Comparison of ENCODE assay signal across 33 cellular contexts in the genomic region with DNA sequence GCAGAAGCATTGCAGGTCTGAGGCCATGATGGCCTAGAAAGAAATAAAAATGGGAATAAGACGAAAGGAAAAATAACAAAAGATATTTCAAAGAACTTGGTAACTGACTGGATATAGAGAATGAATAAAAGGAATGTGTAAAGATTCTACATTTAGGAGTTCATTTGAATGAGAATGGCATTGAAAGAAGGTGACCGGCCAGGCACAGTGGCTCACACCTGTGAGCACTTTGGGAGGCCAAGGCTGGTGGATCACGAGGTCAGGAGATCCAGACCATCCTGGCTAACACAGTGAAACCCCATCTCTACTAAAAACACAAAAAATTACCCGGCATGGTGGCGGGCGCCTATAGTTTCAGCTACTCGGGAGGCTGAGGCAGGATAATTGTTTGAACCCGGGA.
"Had no signal": no experiment of that assay in that cellular context is flagged by ENCODE, and none has a peak within 500 bp of the region (broad histone marks: within the 10 kb centered on the region; RNA-seq: fewer than 3 reads in every experiment).

No MANE protein-coding gene starts in this region.

- H3K36me3 Mint-ChIP-seq: activated naive CD4-positive, alpha-beta T cell treated with anti-CD3 and anti-CD28 coated beads, Interleukin-2, amount 50 U/mL, for 72 hours had no signal

- ATAC-seq: activated CD4-positive, alpha-beta T cell treated with anti-CD3 and anti-CD28 coated beads for 36 hours; activated CD4-positive, CD25-positive, alpha-beta regulatory T cell treated with anti-CD3 and anti-CD28 coated beads, Interleukin-2, amount 50 U/mL, for 24 hours; activated naive CD4-positive, alpha-beta T cell treated with anti-CD3 and anti-CD28 coated beads, Interleukin-2, amount 50 U/mL, for 72 hours; activated T-cell treated with anti-CD3 and anti-CD28 coated beads, Interleukin-2, amount 50 U/mL, for 4 hours; PC-3 had no signal

- H3K27me3 ChIP-seq: brain microvascular endothelial cell, MG63, Peyer's patch, SJSA1 had no signal

- H3K27me3 Mint-ChIP-seq: activated CD4-positive, alpha-beta memory T cell treated with anti-CD3 and anti-CD28 coated beads for 36 hours; activated CD4-positive, alpha-beta T cell treated with anti-CD3 and anti-CD28 coated beads for 36 hours had no signal

- H3K9me3 ChIP-seq: MG63, Peyer's patch, SJSA1, SK-N-SH had no signal

- H3K4me2 ChIP-seq: SK-N-SH had no signal

- H3K27ac ChIP-seq: brain microvascular endothelial cell, Peyer's patch, SJSA1 had no signal

- H3K4me1 ChIP-seq: Peyer's patch, SJSA1 had no signal

- H3K4me3 Mint-ChIP-seq: activated CD4-positive, alpha-beta memory T cell treated with anti-CD3 and anti-CD28 coated beads for 36 hours; activated CD4-positive, alpha-beta T cell treated with anti-CD3 and anti-CD28 coated beads for 36 hours; activated naive CD4-positive, alpha-beta T cell treated with anti-CD3 and anti-CD28 coated beads for 36 hours; activated T-cell treated with anti-CD3 and anti-CD28 coated beads, Interleukin-2, amount 50 U/mL, for 4 hours; activated T-helper 1 cell treated with anti-CD3 and anti-CD28 coated beads, Interleukin-12 subunit alpha, Interleukin-12 subunit beta, Interleukin-2, Interleukin-4 antibody, amounts not matched to agents 30 ng/mL and 10 ng/mL and 1 ng/mL, durations not matched to agents 14 hours and 24 hours and 36 hours; T-helper 1 cell treated with Interleukin-12 subunit alpha and Interleukin-12 subunit beta and Interleukin-4 antibody, amounts not matched to agents 30 μg/mL and 1 μg/mL, for 36 hours; T-helper 2 cell treated with Interferon-gamma antibody and Interleukin-4, amounts not matched to agents 5 μg/mL and 100 μg/mL, for 36 hours had no signal

- H3K9me3 Mint-ChIP-seq: activated CD4-positive, alpha-beta memory T cell treated with anti-CD3 and anti-CD28 coated beads for 36 hours; activated naive CD4-positive, alpha-beta T cell treated with anti-CD3 and anti-CD28 coated beads for 36 hours; activated naive CD4-positive, alpha-beta T cell treated with anti-CD3 and anti-CD28 coated beads, Interleukin-2, amount 50 U/mL, for 72 hours; activated T-cell treated with anti-CD3 and anti-CD28 coated beads, Interleukin-2, amount 50 U/mL, for 4 hours; activated T-helper 1 cell treated with anti-CD3 and anti-CD28 coated beads, Interleukin-12 subunit alpha, Interleukin-12 subunit beta, Interleukin-2, Interleukin-4 antibody, amounts not matched to agents 30 ng/mL and 10 ng/mL and 1 ng/mL, durations not matched to agents 14 hours and 24 hours and 36 hours; T-helper 1 cell treated with Interleukin-12 subunit alpha and Interleukin-12 subunit beta and Interleukin-4 antibody, amounts not matched to agents 30 μg/mL and 1 μg/mL, for 36 hours; T-helper 2 cell treated with Interferon-gamma antibody and Interleukin-4, amounts not matched to agents 5 μg/mL and 100 μg/mL, for 36 hours had no signal

- H3K27ac Mint-ChIP-seq: activated CD4-positive, alpha-beta memory T cell treated with anti-CD3 and anti-CD28 coated beads for 36 hours; activated CD4-positive, alpha-beta T cell treated with anti-CD3 and anti-CD28 coated beads for 36 hours; activated naive CD4-positive, alpha-beta T cell treated with anti-CD3 and anti-CD28 coated beads for 36 hours; activated naive CD4-positive, alpha-beta T cell treated with anti-CD3 and anti-CD28 coated beads, Interleukin-2, amount 50 U/mL, for 72 hours; activated T-helper 1 cell treated with anti-CD3 and anti-CD28 coated beads, Interleukin-12 subunit alpha, Interleukin-12 subunit beta, Interleukin-2, Interleukin-4 antibody, amounts not matched to agents 30 ng/mL and 10 ng/mL and 1 ng/mL, durations not matched to agents 14 hours and 24 hours and 36 hours; T-helper 1 cell treated with Interleukin-12 subunit alpha and Interleukin-12 subunit beta and Interleukin-4 antibody, amounts not matched to agents 30 μg/mL and 1 μg/mL, for 36 hours; T-helper 2 cell treated with Interferon-gamma antibody and Interleukin-4, amounts not matched to agents 5 μg/mL and 100 μg/mL, for 36 hours had no signal

- H3K9ac ChIP-seq: SK-N-SH had no signal

- DNase-seq: activated CD4-positive, alpha-beta memory T cell treated with anti-CD3 and anti-CD28 coated beads for 36 hours; activated CD4-positive, alpha-beta T cell treated with anti-CD3 and anti-CD28 coated beads for 36 hours; activated CD4-positive, alpha-beta T cell treated with anti-CD3 and anti-CD28 coated beads, Interleukin-2, amount 50 U/mL, for 1 hour; activated CD8-positive, alpha-beta memory T cell treated with anti-CD3 and anti-CD28 coated beads, Interleukin-2, amount 50 U/mL, for 4 hours; activated gamma-delta T cell treated with Interleukin-2 at 50 U/mL for 16 hours; activated naive CD4-positive, alpha-beta T cell treated with anti-CD3 and anti-CD28 coated beads for 36 hours; activated T-cell treated with anti-CD3 and anti-CD28 coated beads for 4 hours; activated T-cell treated with anti-CD3 and anti-CD28 coated beads, Interleukin-2, amount 50 U/mL, for 4 hours; anterior cingulate cortex; brain microvascular endothelial cell; central memory CD4-positive, alpha-beta T cell; Kasumi-1; KG1; MG63; NCI-H1048; NCI-H1436 treated with DMSO at 0.1 percent for 48 hours; NCI-H1694 treated with DMSO at 0.1 percent for 48 hours; NCI-H2029; NCI-H510A; NCI-H526; NCI-H748 treated with DMSO at 0.1 percent for 48 hours; NK-92 treated with Interleukin-12 subunit alpha and Interleukin-12 subunit beta, amount 100 ng/mL, for 24 hours; PC-3; Peyer's patch; RPMI8226; SHP77 treated with DMSO at 0.1 percent for 48 hours; SK-N-SH had no signal
